In the genomic region with DNA sequence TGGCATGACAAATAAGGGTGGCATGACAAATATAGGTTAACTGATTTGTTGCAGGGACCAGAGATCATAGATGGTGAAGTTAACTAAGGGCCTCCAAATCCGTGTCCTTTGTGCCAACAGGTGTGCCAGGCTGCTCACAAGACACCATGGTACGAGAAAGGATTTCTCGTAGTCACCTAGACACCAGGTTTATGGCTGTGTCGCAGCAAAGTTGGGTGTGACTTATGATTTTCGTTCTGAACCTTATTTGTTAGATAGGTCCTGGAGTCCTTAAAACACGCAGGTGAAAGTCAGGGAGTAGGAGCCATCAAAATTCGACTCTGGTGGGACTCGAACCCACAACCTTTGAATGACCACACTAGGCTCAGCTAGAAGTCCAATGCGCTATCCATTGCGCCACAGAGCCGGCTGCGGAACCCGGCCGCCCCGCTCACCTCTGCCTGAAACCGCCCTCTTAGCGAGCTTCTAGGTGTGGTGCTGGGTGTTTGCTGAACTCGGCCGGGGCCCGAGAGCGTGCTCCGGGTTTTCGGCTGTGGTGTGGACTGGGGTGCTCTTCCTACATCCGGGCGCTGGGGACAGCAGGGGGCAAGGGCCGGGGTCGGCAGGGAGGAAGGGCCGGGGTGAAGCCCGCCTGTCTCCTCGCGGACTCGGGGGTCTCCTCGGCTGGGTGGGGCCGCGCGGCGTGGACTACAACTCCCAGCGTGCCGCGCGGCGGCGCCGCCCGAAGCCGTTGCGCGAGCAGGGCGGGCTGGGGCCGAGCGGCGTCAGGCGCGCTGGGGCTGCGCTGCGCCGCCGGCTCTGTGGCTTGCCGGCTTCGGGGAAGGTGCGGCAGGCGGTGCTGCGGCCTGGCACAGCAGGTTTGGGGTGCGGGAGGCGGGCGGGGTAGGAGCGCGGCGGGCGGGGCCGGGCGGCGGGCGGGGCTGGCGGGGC, we compare ENCODE assay signal across 8 cellular contexts. TPM values are rescaled to one million over a fixed set of nuclear protein-coding genes. Genes with fewer than 3 reads are reported as not detected.
DNase-seq lines count a peak whose midpoint lies in the region; ATAC-seq lines count a peak whose summit lies in the region.

A gene (plus strand): TSS at position 767 of the 930 bp plus-strand sequence. CDS start 2,606 bp downstream, outside the sequence.

- DNase-seq in AG20443 (ENCODE audit: low spot score) (peak; percentile 95), NCI-H82 treated with DMSO at 0.1 percent for 48 hours (lab: John Stamatoyannopoulos, UW; ENCODE audit: unreplicated experiment) (peak; percentile 25), lung microvascular endothelial cell (ENCODE audit: low read depth in 2 of 2) (peak; percentile 79 to 83)
- DNase-seq in activated CD8-positive, alpha-beta memory T cell treated with anti-CD3 and anti-CD28 coated beads for 1 hour (ENCODE audit: extremely low read depth in 1 of 2, low read depth in 1 of 2) = peak; percentile 26 to 67
- DNase-seq in effector CD8-positive, alpha-beta T cell (lab: John Stamatoyannopoulos, UW) = peak; percentile 64
- peak; percentile 44 to 75 (median 55) for DNase-seq in stimulated activated CD4-positive, alpha-beta T cell treated with anti-CD3 and anti-CD28 coated beads, TNF-alpha, amount 100 ng/mL, for 48 hours (ENCODE audit: low read depth in 3 of 3)

- ATAC-seq in GM19025 (IDR thresholded peaks at IDR 0.05; ENCODE audit: low read depth, unreplicated experiment) (peak; percentile 85), HG03354 (IDR thresholded peaks at IDR 0.05; ENCODE audit: poor library complexity, severe bottlenecking, unreplicated experiment) (peak; percentile 72)

RNA-seq across cellular contexts. Expression of the gene that starts here (rescaled TPM):
- 18.5 and 46.8 TPM in 2 replicates for total RNA-seq in lung microvascular endothelial cell

Comparison
In these comparisons a context has a peak if more than half of its experiments do, and no peak if none do; other contexts are left out.
1. Peak in every context shown above with its lines: DNase-seq and ATAC-seq.
2. DNase-seq: peak in every context shown above with its lines; median percentile 95 in AG20443; 81 in lung microvascular endothelial cell; 64 in effector CD8-positive, alpha-beta T cell; 55 in stimulated activated CD4-positive, alpha-beta T cell treated with anti-CD3 and anti-CD28 coated beads, TNF-alpha, amount 100 ng/mL, for 48 hours; 46 in activated CD8-positive, alpha-beta memory T cell treated with anti-CD3 and anti-CD28 coated beads for 1 hour; 25 in NCI-H82 treated with DMSO at 0.1 percent for 48 hours.